8 cellular contexts compared by ENCODE assay signal in genomic region chr4:7044415-7044930, GRCh38. TPM values are rescaled to one million over a fixed set of nuclear protein-coding genes. Genes with fewer than 3 reads are reported as not detected.
DNase-seq lines count a peak whose midpoint lies in the region; ATAC-seq and TF ChIP-seq lines count a peak whose summit lies in the region.

No MANE protein-coding gene starts in this region.

- peaks cover 7% of the 10 kb centered on the region for H3K27me3 Mint-ChIP-seq in activated T-helper 2 cell treated with anti-CD3 and anti-CD28 coated beads, Interferon-gamma antibody, Interleukin-2, Interleukin-4, amounts not matched to agents 10 μg/mL and 5 μg/mL and 100 μg/mL, durations not matched to agents 14 hours and 24 hours and 36 hours (ENCODE audit: low read depth)

- H3K36me3 Mint-ChIP-seq in activated T-helper 2 cell treated with anti-CD3 and anti-CD28 coated beads, Interferon-gamma antibody, Interleukin-2, Interleukin-4, amounts not matched to agents 10 μg/mL and 5 μg/mL and 100 μg/mL, durations not matched to agents 14 hours and 24 hours and 36 hours (ENCODE audit: low read depth) = peaks cover 9% of the 10 kb centered on the region

- H3K4me1 Mint-ChIP-seq in activated T-helper 2 cell treated with anti-CD3 and anti-CD28 coated beads, Interferon-gamma antibody, Interleukin-2, Interleukin-4, amounts not matched to agents 10 μg/mL and 5 μg/mL and 100 μg/mL, durations not matched to agents 14 hours and 24 hours and 36 hours (ENCODE audit: low read depth) = peaks cover 38% of the 10 kb centered on the region

- H3K27me3 ChIP-seq in stomach (no peaks in the 10 kb centered on the region), foreskin keratinocyte (no peaks in the 10 kb centered on the region)

- H3K27ac ChIP-seq in stomach = peak overlapping the region in 4 of 5 donors; percentile 92 to 93 (median 93)
- H3K27ac ChIP-seq in foreskin keratinocyte = no peak overlapping the region

- no peak for ATAC-seq in foreskin keratinocyte

- WGBS in stomach, 5 donors = 19 to 35% (median 23%) methylated on average over 12 of the region's 12 CpGs

- no peak for TF ChIP-seq POLR2A in stomach (IDR thresholded peaks at IDR 0.05)

- H3K4me1 ChIP-seq in stomach = peaks cover 35 to 72% (median 67%) of the 10 kb centered on the region in 4 donors
- H3K4me1 ChIP-seq in foreskin keratinocyte = no peaks in the 10 kb centered on the region

- intact Hi-C loops in activated T-helper 2 cell treated with anti-CD3 and anti-CD28 coated beads, Interferon-gamma antibody, Interleukin-2, Interleukin-4, amounts not matched to agents 10 μg/mL and 5 μg/mL and 100 μg/mL, durations not matched to agents 14 hours and 24 hours and 36 hours (cut with micrococcal nuclease) = no loop called here
- intact Hi-C loops in stomach (cut with DNase I; ENCODE audit: low total_unique reads) = loop anchor here (10.0 kb wide), 1 partner anchor 60 kb away; no protein-coding TSS in a partner anchor

- TF ChIP-seq CTCF in stomach (IDR thresholded peaks at IDR 0.05) = no peak
- TF ChIP-seq CTCF in foreskin keratinocyte (conservative IDR thresholded peaks at IDR 0.05) = no peak

- H3K4me3 ChIP-seq in stomach = peak overlapping the region; percentile 65 to 99 (median 98)

- no peak overlapping the region for H3K27ac Mint-ChIP-seq in activated T-helper 2 cell treated with anti-CD3 and anti-CD28 coated beads, Interferon-gamma antibody, Interleukin-2, Interleukin-4, amounts not matched to agents 10 μg/mL and 5 μg/mL and 100 μg/mL, durations not matched to agents 14 hours and 24 hours and 36 hours

- DNase-seq in DMS 273 (lab: John Stamatoyannopoulos, UW; ENCODE audit: unreplicated experiment) (peak; percentile 17), DMS 273 treated with DMSO at 0.1 percent for 48 hours (lab: John Stamatoyannopoulos, UW) (no peak), iris pigment epithelial cell (ENCODE audit: low read depth) (peak; percentile 34), stomach (no peak), NCI-H524 treated with DMSO at 0.1 percent for 48 hours (lab: John Stamatoyannopoulos, UW) (no peak), foreskin keratinocyte (no peak), DMS114 treated with DMSO at 0.1 percent for 48 hours (lab: John Stamatoyannopoulos, UW; ENCODE audit: unreplicated experiment) (no peak)
- no peak for DNase-seq in activated T-helper 2 cell treated with anti-CD3 and anti-CD28 coated beads, Interferon-gamma antibody, Interleukin-2, Interleukin-4, amounts not matched to agents 10 μg/mL and 5 μg/mL and 100 μg/mL, durations not matched to agents 14 hours and 24 hours and 36 hours (ENCODE audit: low spot score)

- H3K36me3 ChIP-seq in stomach = peaks cover 0 to 3% (median 3%) of the 10 kb centered on the region in 4 donors

- TF ChIP-seq EP300 in stomach (IDR thresholded peaks at IDR 0.05) = no peak

- H3K9me3 ChIP-seq in stomach = no peaks in the 10 kb centered on the region

- H3K4me3 Mint-ChIP-seq in activated T-helper 2 cell treated with anti-CD3 and anti-CD28 coated beads, Interferon-gamma antibody, Interleukin-2, Interleukin-4, amounts not matched to agents 10 μg/mL and 5 μg/mL and 100 μg/mL, durations not matched to agents 14 hours and 24 hours and 36 hours (ENCODE audit: low read depth) = peak overlapping the region; percentile 86

- no peaks in the 10 kb centered on the region for H3K9me3 Mint-ChIP-seq in activated T-helper 2 cell treated with anti-CD3 and anti-CD28 coated beads, Interferon-gamma antibody, Interleukin-2, Interleukin-4, amounts not matched to agents 10 μg/mL and 5 μg/mL and 100 μg/mL, durations not matched to agents 14 hours and 24 hours and 36 hours

RNA-seq across cellular contexts. Expression of gene TADA2B, which starts 1.3 kb away (rescaled TPM):
- total RNA-seq in activated T-helper 2 cell treated with anti-CD3 and anti-CD28 coated beads, Interferon-gamma antibody, Interleukin-2, Interleukin-4, amounts not matched to agents 10 μg/mL and 5 μg/mL and 100 μg/mL, durations not matched to agents 14 hours and 24 hours and 36 hours = 12.9 and 13.3 TPM in 2 replicates
- 10 to 100 TPM in 4 of 5 donors, 1 to 10 TPM in 1; 1.2 to 73.7 (median 19.3) TPM for total RNA-seq in stomach
- polyA plus RNA-seq in stomach = 10 to 100 TPM in 2 of 3 donors, 1 to 10 TPM in 1; 9.0 to 13.9 (median 12.5) TPM
- 10.0 and 11.0 TPM in 2 replicates for total RNA-seq in foreskin keratinocyte
- 5.1 and 5.5 TPM in 2 replicates for polyA plus RNA-seq in foreskin keratinocyte

RNA-seq across cellular contexts. Expression of gene GRPEL1, which starts 23.4 kb away (rescaled TPM):
- total RNA-seq in activated T-helper 2 cell treated with anti-CD3 and anti-CD28 coated beads, Interferon-gamma antibody, Interleukin-2, Interleukin-4, amounts not matched to agents 10 μg/mL and 5 μg/mL and 100 μg/mL, durations not matched to agents 14 hours and 24 hours and 36 hours = 84.4 and 84.6 TPM in 2 replicates
- total RNA-seq in stomach (10 to 100 TPM in 4 of 5 donors, not detected in 1; 11.4 to 53.6 (median 19.6) TPM), foreskin keratinocyte (64.5 and 71.9 TPM in 2 replicates)
- polyA plus RNA-seq in stomach (10 to 100 TPM; 20.5 to 33.6 (median 25.5) TPM), foreskin keratinocyte (73.6 and 87.9 TPM in 2 replicates)

Comparison
In these comparisons a context has a peak if more than half of its experiments do, and no peak if none do; other contexts are left out.
1. DNase-seq: peak in DMS 273 (single experiment) and iris pigment epithelial cell (single experiment); none in DMS 273 treated with DMSO at 0.1 percent for 48 hours (single experiment), activated T-helper 2 cell treated with anti-CD3 and anti-CD28 coated beads, Interferon-gamma antibody, Interleukin-2, Interleukin-4, amounts not matched to agents 10 μg/mL and 5 μg/mL and 100 μg/mL, durations not matched to agents 14 hours and 24 hours and 36 hours (single experiment), stomach (single experiment), NCI-H524 treated with DMSO at 0.1 percent for 48 hours (single experiment), foreskin keratinocyte (0 of 2) and DMS114 treated with DMSO at 0.1 percent for 48 hours (single experiment).